6 cellular contexts compared by ENCODE assay signal in genomic region chr20:63652192-63652980, GRCh38. TPM values are rescaled to one million over a fixed set of nuclear protein-coding genes. Genes with fewer than 3 reads are reported as not detected.
DNase-seq lines count a peak whose midpoint lies in the region; ATAC-seq and FAIRE-seq lines count a peak whose summit lies in the region.

No MANE protein-coding gene starts in this region.

- CTCF ChIA-PET in activated CD8-positive, alpha-beta T cell treated with anti-CD3 and anti-CD28 coated beads, Interleukin-2, amount 10 ng/mL, durations not matched to agents 7 days and 5 days (lab: Charles Lee): interaction anchor here (1.0 kb wide), 2 partner anchors 11 to 84 kb away, joined by 3 to 6 read pairs; partner anchors contain the start of gene LIME1

- H3K9me3 Mint-ChIP-seq in IgD-negative memory B cell (no peaks in the 10 kb centered on the region), immature natural killer cell (no peaks in the 10 kb centered on the region)
- H3K9me3 Mint-ChIP-seq in activated CD8-positive, alpha-beta T cell treated with anti-CD3 and anti-CD28 coated beads, Interleukin-2, amount 10 ng/mL, durations not matched to agents 7 days and 5 days (ENCODE audit: insufficient read depth): no peaks in the 10 kb centered on the region

- FAIRE-seq in urothelium cell line (lab: Jason Lieb, UNC): no peak

- ATAC-seq in activated CD8-positive, alpha-beta T cell treated with anti-CD3 and anti-CD28 coated beads, Interleukin-2, amount 10 ng/mL, durations not matched to agents 7 days and 5 days: peak; percentile 31

- POLR2A ChIA-PET in activated CD8-positive, alpha-beta T cell treated with anti-CD3 and anti-CD28 coated beads, Interleukin-2, amount 10 ng/mL, durations not matched to agents 7 days and 5 days (lab: Charles Lee): interaction anchor here (1.3 kb wide), 1 partner anchor 10 kb away, joined by 7 read pairs; no protein-coding TSS in a partner anchor

- H3K36me3 Mint-ChIP-seq in IgD-negative memory B cell (no peaks in the 10 kb centered on the region), immature natural killer cell (no peaks in the 10 kb centered on the region)
- no peaks in the 10 kb centered on the region for H3K36me3 Mint-ChIP-seq in activated CD8-positive, alpha-beta T cell treated with anti-CD3 and anti-CD28 coated beads, Interleukin-2, amount 10 ng/mL, durations not matched to agents 7 days and 5 days (ENCODE audit: low read depth)

- H3K4me1 Mint-ChIP-seq in IgD-negative memory B cell (peaks cover 0 to 6% (median 5%) of the 10 kb centered on the region in 3 donors), immature natural killer cell (peaks cover 9 to 12% of the 10 kb centered on the region in 2 donors)
- H3K4me1 Mint-ChIP-seq in activated CD8-positive, alpha-beta T cell treated with anti-CD3 and anti-CD28 coated beads, Interleukin-2, amount 10 ng/mL, durations not matched to agents 7 days and 5 days (ENCODE audit: low read depth): peaks cover 24% of the 10 kb centered on the region

- DNase-seq in activated CD8-positive, alpha-beta T cell treated with anti-CD3 and anti-CD28 coated beads, Interleukin-2, amount 10 ng/mL, durations not matched to agents 7 days and 5 days: no peak
- DNase-seq in immature natural killer cell (peak in 1 of 3 donors; percentile 17), urothelium cell line (ENCODE audit: low spot score) (peak; percentile 29), GOT3 (lab: John Stamatoyannopoulos, UW) (no peak), GM19238 (ENCODE audit: insufficient read length, low spot score) (no peak)

- H3K27me3 Mint-ChIP-seq in IgD-negative memory B cell (peaks cover 3% of the 10 kb centered on the region), immature natural killer cell (ENCODE audit: low read depth in 3 of 3) (peaks cover 4 to 9% (median 5%) of the 10 kb centered on the region in 3 donors)
- peaks cover 6% of the 10 kb centered on the region for H3K27me3 Mint-ChIP-seq in activated CD8-positive, alpha-beta T cell treated with anti-CD3 and anti-CD28 coated beads, Interleukin-2, amount 10 ng/mL, durations not matched to agents 7 days and 5 days (ENCODE audit: low read depth)

- H3K4me3 Mint-ChIP-seq in IgD-negative memory B cell (peak overlapping the region in 3 of 4 donors; percentile 37 to 59 (median 51)), immature natural killer cell (peak overlapping the region in 3 of 5 donors; percentile 29 to 84 (median 46))
- H3K4me3 Mint-ChIP-seq in activated CD8-positive, alpha-beta T cell treated with anti-CD3 and anti-CD28 coated beads, Interleukin-2, amount 10 ng/mL, durations not matched to agents 7 days and 5 days: peak overlapping the region; percentile 50

- no peak overlapping the region for H3K27ac Mint-ChIP-seq in IgD-negative memory B cell
- no peak overlapping the region for H3K27ac Mint-ChIP-seq in activated CD8-positive, alpha-beta T cell treated with anti-CD3 and anti-CD28 coated beads, Interleukin-2, amount 10 ng/mL, durations not matched to agents 7 days and 5 days
- no peak overlapping the region for H3K27ac Mint-ChIP-seq in immature natural killer cell

RNA-seq across cellular contexts. Expression of gene STMN3, which starts 0.8 kb away (rescaled TPM):
- polyA plus RNA-seq in IgD-negative memory B cell: 2.7 TPM
- 10 to 100 TPM; 13.1 to 13.3 TPM for total RNA-seq in activated CD8-positive, alpha-beta T cell treated with anti-CD3 and anti-CD28 coated beads, Interleukin-2, amount 10 ng/mL, durations not matched to agents 7 days and 5 days
- 1 to 10 TPM in 2 of 3 donors, under 1 TPM in 1; 0.36 to 1.6 (median 1.1) TPM for polyA plus RNA-seq in immature natural killer cell

RNA-seq across cellular contexts. Expression of gene RTEL1, which starts 5.7 kb away (rescaled TPM):
- polyA plus RNA-seq in IgD-negative memory B cell (2.6 TPM), immature natural killer cell (1 to 10 TPM in 2 of 3 donors, not detected in 1; 1.5 to 7.3 TPM)
- total RNA-seq in activated CD8-positive, alpha-beta T cell treated with anti-CD3 and anti-CD28 coated beads, Interleukin-2, amount 10 ng/mL, durations not matched to agents 7 days and 5 days: 10 to 100 TPM; 49.8 to 54.3 TPM

RNA-seq across cellular contexts. Expression of gene GMEB2, which starts 25.5 kb away (rescaled TPM):
- polyA plus RNA-seq in IgD-negative memory B cell (10.6 TPM), immature natural killer cell (10 to 100 TPM in 1 of 3 donors, 1 to 10 TPM in 1, not detected in 1; 2.7 to 11.4 TPM)
- total RNA-seq in activated CD8-positive, alpha-beta T cell treated with anti-CD3 and anti-CD28 coated beads, Interleukin-2, amount 10 ng/mL, durations not matched to agents 7 days and 5 days: 10 to 100 TPM; 16.2 TPM

RNA-seq across cellular contexts. Expression of gene TNFRSF6B, which starts 44.1 kb away (rescaled TPM):
- not detected for polyA plus RNA-seq in IgD-negative memory B cell
- not detected for total RNA-seq in activated CD8-positive, alpha-beta T cell treated with anti-CD3 and anti-CD28 coated beads, Interleukin-2, amount 10 ng/mL, durations not matched to agents 7 days and 5 days
- not detected for polyA plus RNA-seq in immature natural killer cell

RNA-seq across cellular contexts. Expression of gene ARFRP1, which starts 55.4 kb away (rescaled TPM):
- polyA plus RNA-seq in IgD-negative memory B cell (64.3 TPM), immature natural killer cell (10 to 100 TPM; 43.0 to 72.7 (median 54.3) TPM)
- total RNA-seq in activated CD8-positive, alpha-beta T cell treated with anti-CD3 and anti-CD28 coated beads, Interleukin-2, amount 10 ng/mL, durations not matched to agents 7 days and 5 days: 10 to 100 TPM; 55.2 to 57.6 TPM
